In the genomic region with DNA sequence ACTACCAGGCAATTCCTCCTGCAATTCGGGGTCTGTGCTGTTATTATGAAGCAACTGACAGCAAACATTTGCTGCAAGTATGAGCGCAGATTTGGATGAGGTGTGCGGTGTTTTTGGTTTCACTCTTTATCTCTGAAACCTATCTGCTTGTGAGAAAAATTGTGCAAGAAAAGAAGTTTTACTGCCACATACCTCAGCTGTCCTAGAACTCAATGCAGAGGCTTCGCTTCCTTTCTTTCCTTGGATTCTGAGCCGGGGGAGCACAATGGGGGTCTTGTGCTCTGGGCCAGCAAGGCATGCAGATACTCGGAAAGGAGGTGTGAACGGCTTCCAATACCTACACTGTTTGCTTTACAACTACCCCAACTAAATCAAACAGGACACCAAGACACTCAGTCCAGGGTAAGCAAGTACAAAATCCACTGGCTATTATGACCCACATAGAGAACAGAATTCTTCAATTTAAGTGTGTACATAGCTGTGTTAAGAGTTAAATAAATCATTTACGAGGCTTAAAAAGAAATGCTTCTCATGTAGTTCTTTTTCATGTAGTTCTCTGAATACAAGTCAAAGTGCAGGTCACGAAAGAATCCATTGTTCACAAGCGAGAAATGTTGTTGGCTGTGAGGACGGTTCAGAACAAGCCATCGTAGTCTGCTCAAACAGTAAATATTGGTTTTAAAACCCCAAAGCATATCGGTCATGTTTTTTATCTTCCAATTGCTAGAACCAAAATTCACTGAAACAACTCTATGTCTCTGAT, we compare ENCODE assay signal across 1 cellular context.
TF ChIP-seq lines count a peak whose summit lies in the region.

No MANE protein-coding gene starts in this region.

TF ChIP-seq in GM12878, 131 proteins besides CTCF, POLR2A, EP300 and RAD21 (continued from another document):
- TF ChIP-seq, protein P1, sequence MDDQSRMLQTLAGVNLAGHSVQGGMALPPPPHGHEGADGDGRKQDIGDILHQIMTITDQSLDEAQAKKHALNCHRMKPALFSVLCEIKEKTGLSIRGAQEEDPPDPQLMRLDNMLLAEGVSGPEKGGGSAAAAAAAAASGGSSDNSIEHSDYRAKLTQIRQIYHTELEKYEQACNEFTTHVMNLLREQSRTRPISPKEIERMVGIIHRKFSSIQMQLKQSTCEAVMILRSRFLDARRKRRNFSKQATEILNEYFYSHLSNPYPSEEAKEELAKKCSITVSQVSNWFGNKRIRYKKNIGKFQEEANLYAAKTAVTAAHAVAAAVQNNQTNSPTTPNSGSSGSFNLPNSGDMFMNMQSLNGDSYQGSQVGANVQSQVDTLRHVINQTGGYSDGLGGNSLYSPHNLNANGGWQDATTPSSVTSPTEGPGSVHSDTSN (IDR thresholded peaks at IDR 0.05; ENCODE audit: insufficient replicate concordance, low read depth, low read length), result no peak
TF ChIP-seq in GM12878: peak in this region for 0.
